8 cellular contexts compared by ENCODE assay signal in genomic region chr16:87461466-87461975, GRCh38. TPM values are rescaled to one million over a fixed set of nuclear protein-coding genes. Genes with fewer than 3 reads are reported as not detected.
DNase-seq lines count a peak whose midpoint lies in the region; TF ChIP-seq lines count a peak whose summit lies in the region.

No MANE protein-coding gene starts in this region.

- peaks cover 6% of the 10 kb centered on the region for H3K36me3 Mint-ChIP-seq in type B pancreatic cell

- no peak overlapping the region for H3K4me3 ChIP-seq in brain microvascular endothelial cell (ENCODE audit: low read depth, low read length)

- H3K27me3 Mint-ChIP-seq in type B pancreatic cell = no peaks in the 10 kb centered on the region

- peaks cover 43% of the 10 kb centered on the region for H3K4me1 Mint-ChIP-seq in type B pancreatic cell (ENCODE audit: unreplicated experiment)

- peaks cover 7% of the 10 kb centered on the region for H3K36me3 ChIP-seq in brain microvascular endothelial cell (replicated peaks)

- H3K27ac Mint-ChIP-seq in type B pancreatic cell = peak overlapping the region; percentile 83

- DNase-seq in CMK (ENCODE audit: low read depth) (peak; percentile 64), H4 (ENCODE audit: low spot score) (peak; percentile 94), NCI-H460 (ENCODE audit: extremely low read depth, low read depth) (peak; percentile 69), brain microvascular endothelial cell (no peak), islet precursor cell (peak; percentile 99), type B pancreatic cell (ENCODE audit: extremely low spot score, unreplicated experiment) (no peak), globus pallidus (ENCODE audit: low spot score) (no peak), activated gamma-delta T cell (lab: John Stamatoyannopoulos, UW) (no peak)

- peak; percentile 47 for TF ChIP-seq CTCF in brain microvascular endothelial cell (IDR thresholded peaks at IDR 0.05; ENCODE audit: low read depth, low read length, missing control alignments)
- peak; percentile 66 for TF ChIP-seq CTCF in type B pancreatic cell (conservative IDR thresholded peaks at IDR 0.05)

- in situ Hi-C loops in brain microvascular endothelial cell (cut with HindIII; ENCODE audit: low pct_ligation_motif_present, low sequenced_read_pairs) = no loop called here

- H3K4me3 Mint-ChIP-seq in type B pancreatic cell = peak overlapping the region; percentile 69

- H3K27me3 ChIP-seq in brain microvascular endothelial cell (replicated peaks) = no peaks in the 10 kb centered on the region

- H3K27ac ChIP-seq in brain microvascular endothelial cell = no peak overlapping the region

- H3K9me3 Mint-ChIP-seq in type B pancreatic cell = no peaks in the 10 kb centered on the region

RNA-seq across cellular contexts. Expression of gene ZCCHC14, which starts 31.3 kb away (rescaled TPM):
- total RNA-seq in H4 (2014; rRNA removed; shearing (Covaris generic)) = 5.4 and 6.3 TPM in 2 replicates
- 4.7 and 4.8 TPM in 2 replicates for total RNA-seq in NCI-H460 (2014; rRNA removed; shearing (Covaris generic))
- 4.8 and 5.5 TPM in 2 replicates for polyA plus RNA-seq in NCI-H460 (2014; cell fraction: nucleus; rRNA removed)
- 23.5 and 32.3 TPM in 2 replicates for total RNA-seq in type B pancreatic cell (ENCODE audit: low replicate concordance)

Comparison
In these comparisons a context has a peak if more than half of its experiments do, and no peak if none do; other contexts are left out.
1. DNase-seq: peak in CMK (single experiment), H4 (single experiment), NCI-H460 (single experiment) and islet precursor cell (single experiment); none in brain microvascular endothelial cell (single experiment), type B pancreatic cell (single experiment), globus pallidus (single experiment) and activated gamma-delta T cell (single experiment).